In the genomic region with DNA sequence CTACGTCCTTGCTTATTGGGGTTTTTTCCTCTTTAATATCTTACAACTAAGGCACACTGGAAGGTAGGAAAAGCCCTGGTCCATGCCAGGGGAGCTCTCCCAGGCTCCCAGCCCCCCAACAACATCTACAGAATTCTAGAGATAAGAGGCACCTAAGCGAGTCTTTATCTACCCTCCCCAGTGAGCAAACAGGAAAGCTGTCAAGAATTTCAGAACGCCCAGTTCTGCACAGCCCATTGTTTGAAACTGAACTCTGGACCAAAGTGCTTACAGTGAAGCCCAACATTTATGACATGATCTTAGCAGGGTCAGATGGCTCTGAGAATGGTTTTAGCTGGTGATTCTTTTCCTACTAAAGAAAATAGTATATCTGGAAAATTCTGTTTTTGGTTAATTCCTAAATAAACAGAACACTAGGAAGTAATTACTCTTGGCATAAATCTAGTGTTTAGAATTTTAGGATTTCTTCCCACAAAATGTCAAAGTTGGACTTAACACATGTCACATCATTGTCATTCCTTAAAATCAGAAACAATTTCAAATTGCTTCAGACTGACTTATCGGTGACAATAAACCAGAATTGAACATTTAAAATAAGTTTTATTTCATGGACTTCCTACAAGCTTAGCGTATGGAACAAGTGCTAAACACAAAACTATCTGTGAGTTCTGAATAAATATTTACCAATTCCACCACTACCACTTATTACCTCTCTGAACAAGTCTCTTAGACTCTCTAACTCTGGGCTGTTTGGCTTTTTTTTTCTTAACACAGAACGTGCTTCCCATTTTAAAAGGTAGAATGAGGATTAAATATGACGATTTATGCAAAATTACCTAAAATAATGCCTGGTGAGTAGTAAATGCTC, we compare ENCODE assay signal across 1 cellular context.
TF ChIP-seq lines count a peak whose summit lies in the region.

No MANE protein-coding gene starts in this region.

TF ChIP-seq in HepG2, 621 proteins besides CTCF, POLR2A, EP300 and RAD21 (continues in another document):
- 0 out of 2 replicates have a peak, but pooled peaks have one; percentile 44 for TF ChIP-seq HDAC6 (IDR thresholded peaks at IDR 0.05; ENCODE audit: low read depth, low read length)
- TF ChIP-seq IKZF1 (IDR thresholded peaks at IDR 0.05) = no peak
- TF ChIP-seq, protein P1, sequence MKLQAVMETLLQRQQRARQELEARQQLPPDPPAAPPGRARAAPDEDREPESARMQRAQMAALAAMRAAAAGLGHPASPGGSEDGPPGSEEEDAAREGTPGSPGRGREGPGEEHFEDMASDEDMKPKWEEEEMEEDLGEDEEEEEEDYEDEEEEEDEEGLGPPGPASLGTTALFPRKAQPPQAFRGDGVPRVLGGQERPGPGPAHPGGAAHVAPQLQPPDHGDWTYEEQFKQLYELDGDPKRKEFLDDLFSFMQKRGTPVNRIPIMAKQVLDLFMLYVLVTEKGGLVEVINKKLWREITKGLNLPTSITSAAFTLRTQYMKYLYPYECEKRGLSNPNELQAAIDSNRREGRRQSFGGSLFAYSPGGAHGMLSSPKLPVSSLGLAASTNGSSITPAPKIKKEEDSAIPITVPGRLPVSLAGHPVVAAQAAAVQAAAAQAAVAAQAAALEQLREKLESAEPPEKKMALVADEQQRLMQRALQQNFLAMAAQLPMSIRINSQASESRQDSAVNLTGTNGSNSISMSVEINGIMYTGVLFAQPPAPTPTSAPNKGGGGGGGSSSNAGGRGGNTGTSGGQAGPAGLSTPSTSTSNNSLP (IDR thresholded peaks at IDR 0.05; ENCODE audit: low read depth, low read length) = peak; percentile 56; the same call in 1 of the 2 replicates
- TF ChIP-seq JUN (CRISPR knock-in tag; IDR thresholded peaks at IDR 0.05) = 0 out of 2 replicates have a peak, but pooled peaks have one; percentile 16
- TF ChIP-seq ZBTB1 (CRISPR knock-in tag; IDR thresholded peaks at IDR 0.05; ENCODE audit: borderline replicate concordance) = no peak
- TF ChIP-seq TCF7 (IDR thresholded peaks at IDR 0.05; ENCODE audit: low read depth) = peak; percentile 87
- TF ChIP-seq, protein P2, sequence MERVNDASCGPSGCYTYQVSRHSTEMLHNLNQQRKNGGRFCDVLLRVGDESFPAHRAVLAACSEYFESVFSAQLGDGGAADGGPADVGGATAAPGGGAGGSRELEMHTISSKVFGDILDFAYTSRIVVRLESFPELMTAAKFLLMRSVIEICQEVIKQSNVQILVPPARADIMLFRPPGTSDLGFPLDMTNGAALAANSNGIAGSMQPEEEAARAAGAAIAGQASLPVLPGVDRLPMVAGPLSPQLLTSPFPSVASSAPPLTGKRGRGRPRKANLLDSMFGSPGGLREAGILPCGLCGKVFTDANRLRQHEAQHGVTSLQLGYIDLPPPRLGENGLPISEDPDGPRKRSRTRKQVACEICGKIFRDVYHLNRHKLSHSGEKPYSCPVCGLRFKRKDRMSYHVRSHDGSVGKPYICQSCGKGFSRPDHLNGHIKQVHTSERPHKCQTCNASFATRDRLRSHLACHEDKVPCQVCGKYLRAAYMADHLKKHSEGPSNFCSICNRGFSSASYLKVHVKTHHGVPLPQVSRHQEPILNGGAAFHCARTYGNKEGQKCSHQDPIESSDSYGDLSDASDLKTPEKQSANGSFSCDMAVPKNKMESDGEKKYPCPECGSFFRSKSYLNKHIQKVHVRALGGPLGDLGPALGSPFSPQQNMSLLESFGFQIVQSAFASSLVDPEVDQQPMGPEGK (CRISPR knock-in tag; IDR thresholded peaks at IDR 0.05) = peak; percentile 95
- TF ChIP-seq RBM22 (optimal IDR thresholded peaks at IDR 0.05; ENCODE audit: low read length) = no peak
- TF ChIP-seq, protein P3, sequence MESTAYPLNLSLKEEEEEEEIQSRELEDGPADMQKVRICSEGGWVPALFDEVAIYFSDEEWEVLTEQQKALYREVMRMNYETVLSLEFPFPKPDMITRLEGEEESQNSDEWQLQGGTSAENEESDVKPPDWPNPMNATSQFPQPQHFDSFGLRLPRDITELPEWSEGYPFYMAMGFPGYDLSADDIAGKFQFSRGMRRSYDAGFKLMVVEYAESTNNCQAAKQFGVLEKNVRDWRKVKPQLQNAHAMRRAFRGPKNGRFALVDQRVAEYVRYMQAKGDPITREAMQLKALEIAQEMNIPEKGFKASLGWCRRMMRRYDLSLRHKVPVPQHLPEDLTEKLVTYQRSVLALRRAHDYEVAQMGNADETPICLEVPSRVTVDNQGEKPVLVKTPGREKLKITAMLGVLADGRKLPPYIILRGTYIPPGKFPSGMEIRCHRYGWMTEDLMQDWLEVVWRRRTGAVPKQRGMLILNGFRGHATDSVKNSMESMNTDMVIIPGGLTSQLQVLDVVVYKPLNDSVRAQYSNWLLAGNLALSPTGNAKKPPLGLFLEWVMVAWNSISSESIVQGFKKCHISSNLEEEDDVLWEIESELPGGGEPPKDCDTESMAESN (CRISPR knock-in tag; conservative IDR thresholded peaks at IDR 0.05) = no peak
- no peak for TF ChIP-seq ZNF468 (CRISPR knock-in tag; IDR thresholded peaks at IDR 0.05)
- TF ChIP-seq TCF12 (IDR thresholded peaks at IDR 0.05) = no peak
- no peak for TF ChIP-seq TCF12 (CRISPR knock-in tag; IDR thresholded peaks at IDR 0.05)
- TF ChIP-seq CREB1 (IDR thresholded peaks at IDR 0.05) = no peak
- peak; percentile 33; the same call in 1 of the 2 replicates for TF ChIP-seq CREB1 (CRISPR knock-in tag; IDR thresholded peaks at IDR 0.05)
- peak; percentile 83 for TF ChIP-seq ELF3 (CRISPR knock-in tag; IDR thresholded peaks at IDR 0.05)
- TF ChIP-seq LCORL (IDR thresholded peaks at IDR 0.05) = no peak
- TF ChIP-seq LCORL (CRISPR knock-in tag; IDR thresholded peaks at IDR 0.05) = peak; percentile 81; the same call in 1 of the 2 replicates
- TF ChIP-seq, protein P4, sequence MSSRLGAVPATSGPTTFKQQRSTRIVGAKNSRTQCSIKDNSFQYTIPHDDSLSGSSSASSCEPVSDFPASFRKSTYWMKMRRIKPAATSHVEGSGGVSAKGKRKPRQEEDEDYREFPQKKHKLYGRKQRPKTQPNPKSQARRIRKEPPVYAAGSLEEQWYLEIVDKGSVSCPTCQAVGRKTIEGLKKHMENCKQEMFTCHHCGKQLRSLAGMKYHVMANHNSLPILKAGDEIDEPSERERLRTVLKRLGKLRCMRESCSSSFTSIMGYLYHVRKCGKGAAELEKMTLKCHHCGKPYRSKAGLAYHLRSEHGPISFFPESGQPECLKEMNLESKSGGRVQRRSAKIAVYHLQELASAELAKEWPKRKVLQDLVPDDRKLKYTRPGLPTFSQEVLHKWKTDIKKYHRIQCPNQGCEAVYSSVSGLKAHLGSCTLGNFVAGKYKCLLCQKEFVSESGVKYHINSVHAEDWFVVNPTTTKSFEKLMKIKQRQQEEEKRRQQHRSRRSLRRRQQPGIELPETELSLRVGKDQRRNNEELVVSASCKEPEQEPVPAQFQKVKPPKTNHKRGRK (CRISPR knock-in tag; IDR thresholded peaks at IDR 0.05) = no peak
- no peak for TF ChIP-seq THYN1 (CRISPR knock-in tag; IDR thresholded peaks at IDR 0.05; ENCODE audit: borderline replicate concordance, low read depth)
- no peak for TF ChIP-seq TMF1 (CRISPR knock-in tag; IDR thresholded peaks at IDR 0.05; ENCODE audit: low read depth)
- TF ChIP-seq ZNF331 (CRISPR knock-in tag; IDR thresholded peaks at IDR 0.05) = peak; percentile 74
- no peak for TF ChIP-seq YY1 (IDR thresholded peaks at IDR 0.05; ENCODE audit: insufficient read depth, insufficient replicate concordance, low read depth, low read length)
- TF ChIP-seq ISL2 (CRISPR knock-in tag; IDR thresholded peaks at IDR 0.05) = peak; percentile 97
- peak; percentile 88 for TF ChIP-seq PHF21A (CRISPR knock-in tag; IDR thresholded peaks at IDR 0.05)
- peak; percentile 71 for TF ChIP-seq POLR2AphosphoS5 (IDR thresholded peaks at IDR 0.05; ENCODE audit: low read depth, low read length)
- TF ChIP-seq POLR2G (IDR thresholded peaks at IDR 0.05; ENCODE audit: low read depth, low read length) = peak; percentile 73
- TF ChIP-seq, protein P5, sequence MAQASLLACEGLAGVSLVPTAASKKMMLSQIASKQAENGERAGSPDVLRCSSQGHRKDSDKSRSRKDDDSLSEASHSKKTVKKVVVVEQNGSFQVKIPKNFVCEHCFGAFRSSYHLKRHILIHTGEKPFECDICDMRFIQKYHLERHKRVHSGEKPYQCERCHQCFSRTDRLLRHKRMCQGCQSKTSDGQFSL (CRISPR knock-in tag; IDR thresholded peaks at IDR 0.05) = peak; percentile 52; the same call in 1 of the 2 replicates
- peak; percentile 98 for TF ChIP-seq GATA4 (IDR thresholded peaks at IDR 0.05; ENCODE audit: borderline replicate concordance, low read depth)
- TF ChIP-seq, protein P6, sequence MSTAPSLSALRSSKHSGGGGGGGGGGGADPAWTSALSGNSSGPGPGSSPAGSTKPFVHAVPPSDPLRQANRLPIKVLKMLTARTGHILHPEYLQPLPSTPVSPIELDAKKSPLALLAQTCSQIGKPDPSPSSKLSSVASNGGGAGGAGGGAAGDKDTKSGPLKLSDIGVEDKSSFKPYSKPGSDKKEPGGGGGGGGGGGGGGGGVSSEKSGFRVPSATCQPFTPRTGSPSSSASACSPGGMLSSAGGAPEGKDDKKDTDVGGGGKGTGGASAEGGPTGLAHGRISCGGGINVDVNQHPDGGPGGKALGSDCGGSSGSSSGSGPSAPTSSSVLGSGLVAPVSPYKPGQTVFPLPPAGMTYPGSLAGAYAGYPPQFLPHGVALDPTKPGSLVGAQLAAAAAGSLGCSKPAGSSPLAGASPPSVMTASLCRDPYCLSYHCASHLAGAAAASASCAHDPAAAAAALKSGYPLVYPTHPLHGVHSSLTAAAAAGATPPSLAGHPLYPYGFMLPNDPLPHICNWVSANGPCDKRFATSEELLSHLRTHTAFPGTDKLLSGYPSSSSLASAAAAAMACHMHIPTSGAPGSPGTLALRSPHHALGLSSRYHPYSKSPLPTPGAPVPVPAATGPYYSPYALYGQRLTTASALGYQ (CRISPR knock-in tag; IDR thresholded peaks at IDR 0.05) = peak; percentile 87
- TF ChIP-seq, protein P7, sequence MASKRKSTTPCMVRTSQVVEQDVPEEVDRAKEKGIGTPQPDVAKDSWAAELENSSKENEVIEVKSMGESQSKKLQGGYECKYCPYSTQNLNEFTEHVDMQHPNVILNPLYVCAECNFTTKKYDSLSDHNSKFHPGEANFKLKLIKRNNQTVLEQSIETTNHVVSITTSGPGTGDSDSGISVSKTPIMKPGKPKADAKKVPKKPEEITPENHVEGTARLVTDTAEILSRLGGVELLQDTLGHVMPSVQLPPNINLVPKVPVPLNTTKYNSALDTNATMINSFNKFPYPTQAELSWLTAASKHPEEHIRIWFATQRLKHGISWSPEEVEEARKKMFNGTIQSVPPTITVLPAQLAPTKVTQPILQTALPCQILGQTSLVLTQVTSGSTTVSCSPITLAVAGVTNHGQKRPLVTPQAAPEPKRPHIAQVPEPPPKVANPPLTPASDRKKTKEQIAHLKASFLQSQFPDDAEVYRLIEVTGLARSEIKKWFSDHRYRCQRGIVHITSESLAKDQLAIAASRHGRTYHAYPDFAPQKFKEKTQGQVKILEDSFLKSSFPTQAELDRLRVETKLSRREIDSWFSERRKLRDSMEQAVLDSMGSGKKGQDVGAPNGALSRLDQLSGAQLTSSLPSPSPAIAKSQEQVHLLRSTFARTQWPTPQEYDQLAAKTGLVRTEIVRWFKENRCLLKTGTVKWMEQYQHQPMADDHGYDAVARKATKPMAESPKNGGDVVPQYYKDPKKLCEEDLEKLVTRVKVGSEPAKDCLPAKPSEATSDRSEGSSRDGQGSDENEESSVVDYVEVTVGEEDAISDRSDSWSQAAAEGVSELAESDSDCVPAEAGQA (IDR thresholded peaks at IDR 0.05; ENCODE audit: low read depth) = no peak
- TF ChIP-seq, protein P7 (CRISPR knock-in tag; IDR thresholded peaks at IDR 0.05; ENCODE audit: borderline replicate concordance) = peak; percentile 75; the same call in 1 of the 2 replicates
- TF ChIP-seq, protein P8, sequence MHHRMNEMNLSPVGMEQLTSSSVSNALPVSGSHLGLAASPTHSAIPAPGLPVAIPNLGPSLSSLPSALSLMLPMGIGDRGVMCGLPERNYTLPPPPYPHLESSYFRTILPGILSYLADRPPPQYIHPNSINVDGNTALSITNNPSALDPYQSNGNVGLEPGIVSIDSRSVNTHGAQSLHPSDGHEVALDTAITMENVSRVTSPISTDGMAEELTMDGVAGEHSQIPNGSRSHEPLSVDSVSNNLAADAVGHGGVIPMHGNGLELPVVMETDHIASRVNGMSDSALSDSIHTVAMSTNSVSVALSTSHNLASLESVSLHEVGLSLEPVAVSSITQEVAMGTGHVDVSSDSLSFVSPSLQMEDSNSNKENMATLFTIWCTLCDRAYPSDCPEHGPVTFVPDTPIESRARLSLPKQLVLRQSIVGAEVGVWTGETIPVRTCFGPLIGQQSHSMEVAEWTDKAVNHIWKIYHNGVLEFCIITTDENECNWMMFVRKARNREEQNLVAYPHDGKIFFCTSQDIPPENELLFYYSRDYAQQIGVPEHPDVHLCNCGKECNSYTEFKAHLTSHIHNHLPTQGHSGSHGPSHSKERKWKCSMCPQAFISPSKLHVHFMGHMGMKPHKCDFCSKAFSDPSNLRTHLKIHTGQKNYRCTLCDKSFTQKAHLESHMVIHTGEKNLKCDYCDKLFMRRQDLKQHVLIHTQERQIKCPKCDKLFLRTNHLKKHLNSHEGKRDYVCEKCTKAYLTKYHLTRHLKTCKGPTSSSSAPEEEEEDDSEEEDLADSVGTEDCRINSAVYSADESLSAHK (CRISPR knock-in tag; IDR thresholded peaks at IDR 0.05; ENCODE audit: borderline replicate concordance) = no peak
- TF ChIP-seq CHCHD3 (CRISPR knock-in tag; IDR thresholded peaks at IDR 0.05) = no peak
- TF ChIP-seq BRCA1 (CRISPR knock-in tag; IDR thresholded peaks at IDR 0.05) = no peak
